24 cellular contexts compared by ENCODE assay signal in genomic region chr3:46183330-46183729, GRCh38. TPM values are rescaled to one million over a fixed set of nuclear protein-coding genes. Genes with fewer than 3 reads are reported as not detected.
A peak's percentile ranks its signal among the peaks of the same experiment; 100 is the strongest.
DNase-seq lines count a peak whose midpoint lies in the region; ATAC-seq and TF ChIP-seq lines count a peak whose summit lies in the region.
"Had no signal": no experiment of that assay in that cellular context is flagged by ENCODE, and none has a peak within 500 bp of the region (broad histone marks: within the 10 kb centered on the region; RNA-seq: fewer than 3 reads in every experiment).

No MANE protein-coding gene starts in this region.

- H3K27me3 ChIP-seq in upper lobe of right lung, result no peaks in the 10 kb centered on the region
- H3K27me3 ChIP-seq: Peyer's patch, tibial nerve had no signal

- no peak overlapping the region for H3K27ac ChIP-seq in upper lobe of right lung
- H3K27ac ChIP-seq: C4-2B, esophagus muscularis mucosa, Peyer's patch, tibial nerve had no signal

- no peaks in the 10 kb centered on the region for H3K4me1 ChIP-seq in upper lobe of right lung
- H3K4me1 ChIP-seq: esophagus muscularis mucosa, Peyer's patch, tibial nerve had no signal

- ATAC-seq in activated naive CD8-positive, alpha-beta T cell treated with anti-CD3 and anti-CD28 coated beads, Interleukin-2, amount 10 ng/mL, durations not matched to agents 7 days and 5 days (ENCODE audit: low read depth), result peak; percentile 43
- ATAC-seq in esophagus mucosa, result peak; percentile 13
- ATAC-seq in upper lobe of right lung, result peak; percentile 79

- H3K36me3 Mint-ChIP-seq in activated naive CD8-positive, alpha-beta T cell treated with anti-CD3 and anti-CD28 coated beads, Interleukin-2, amount 10 ng/mL, durations not matched to agents 7 days and 5 days, result peaks cover 11% of the 10 kb centered on the region
- no peaks in the 10 kb centered on the region for H3K36me3 Mint-ChIP-seq in activated naive CD8-positive, alpha-beta T cell treated with anti-CD3 and anti-CD28 coated beads for 36 hours
- H3K36me3 Mint-ChIP-seq: immature natural killer cell; stimulated activated naive B cell treated with anti-CD40 and anti-IgM and Interleukin-4, amounts not matched to agents 10 μg/mL and 1 μg/mL and 100 μg/mL, for 72 hours had no signal

- no peak overlapping the region for H3K4me3 ChIP-seq in NB4 (ENCODE audit: low read depth, low read length)
- H3K4me3 ChIP-seq in upper lobe of right lung, result no peak overlapping the region
- H3K4me3 ChIP-seq: esophagus muscularis mucosa, Peyer's patch, tibial nerve had no signal

- no peaks in the 10 kb centered on the region for H3K9me3 ChIP-seq in upper lobe of right lung
- H3K9me3 ChIP-seq: esophagus muscularis mucosa, Peyer's patch had no signal

- H3K36me3 ChIP-seq in upper lobe of right lung, result no peaks in the 10 kb centered on the region
- H3K36me3 ChIP-seq: esophagus muscularis mucosa, Peyer's patch, tibial nerve had no signal

- in situ Hi-C loops in ACHN (cut with HindIII; ENCODE audit: low pct_ligation_motif_present, low pct_unique_long_range_greater_than_20kb, low sequenced_read_pairs), result no loop called here

- DNase-seq in activated naive CD8-positive, alpha-beta T cell treated with anti-CD3 and anti-CD28 coated beads, Interleukin-2, amount 10 ng/mL, durations not matched to agents 7 days and 5 days, result no peak
- DNase-seq in activated naive CD8-positive, alpha-beta T cell treated with anti-CD3 and anti-CD28 coated beads for 36 hours, result no peak
- DNase-seq in NB4 (ENCODE audit: low read depth) (peak; percentile 33), upper lobe of right lung (no peak), NCI-H2081 (lab: John Stamatoyannopoulos, UW) (no peak), GM03348 (ENCODE audit: low spot score) (no peak), ACHN (no peak)
- DNase-seq: activated CD4-positive, alpha-beta T cell treated with anti-CD3 and anti-CD28 coated beads, Interleukin-2, amount 50 U/mL, for 48 hours; activated T-cell treated with anti-CD3 and anti-CD28 coated beads, Interleukin-2, amount 50 U/mL, for 24 hours; DMS79 treated with DMSO at 0.1 percent for 48 hours; HFFc6; immature natural killer cell; mesenchymal stem cell; MM.1S; NCI-H526 treated with DMSO at 0.1 percent for 48 hours; Peyer's patch; stimulated activated naive B cell treated with anti-CD40 and anti-IgM and Interleukin-4, amounts not matched to agents 10 μg/mL and 1 μg/mL and 100 μg/mL, for 72 hours had no signal

- POLR2A ChIA-PET in activated naive CD8-positive, alpha-beta T cell treated with anti-CD3 and anti-CD28 coated beads, Interleukin-2, amount 10 ng/mL, durations not matched to agents 7 days and 5 days (lab: Charles Lee), result no interaction called here

- H3K27ac Mint-ChIP-seq in activated naive CD8-positive, alpha-beta T cell treated with anti-CD3 and anti-CD28 coated beads, Interleukin-2, amount 10 ng/mL, durations not matched to agents 7 days and 5 days, result no peak overlapping the region
- H3K27ac Mint-ChIP-seq in activated naive CD8-positive, alpha-beta T cell treated with anti-CD3 and anti-CD28 coated beads for 36 hours, result no peak overlapping the region
- H3K27ac Mint-ChIP-seq: activated T-cell treated with anti-CD3 and anti-CD28 coated beads, Interleukin-2, amount 50 U/mL, for 24 hours; HFFc6; immature natural killer cell; stimulated activated naive B cell treated with anti-CD40 and anti-IgM and Interleukin-4, amounts not matched to agents 10 μg/mL and 1 μg/mL and 100 μg/mL, for 72 hours had no signal

- TF ChIP-seq CTCF in NB4 (IDR thresholded peaks at IDR 0.05; ENCODE audit: low read depth, low read length) (peak; percentile 12), upper lobe of right lung (IDR thresholded peaks at IDR 0.05) (no peak)

- intact Hi-C loops in upper lobe of right lung (cut with DNase I), result no loop called here

- H3K9me3 Mint-ChIP-seq in activated naive CD8-positive, alpha-beta T cell treated with anti-CD3 and anti-CD28 coated beads, Interleukin-2, amount 10 ng/mL, durations not matched to agents 7 days and 5 days, result peaks cover 7% of the 10 kb centered on the region
- no peaks in the 10 kb centered on the region for H3K9me3 Mint-ChIP-seq in activated naive CD8-positive, alpha-beta T cell treated with anti-CD3 and anti-CD28 coated beads for 36 hours
- H3K9me3 Mint-ChIP-seq: activated T-cell treated with anti-CD3 and anti-CD28 coated beads, Interleukin-2, amount 50 U/mL, for 24 hours; HFFc6; immature natural killer cell had no signal

- no peak overlapping the region for H3K4me3 Mint-ChIP-seq in activated naive CD8-positive, alpha-beta T cell treated with anti-CD3 and anti-CD28 coated beads, Interleukin-2, amount 10 ng/mL, durations not matched to agents 7 days and 5 days
- no peak overlapping the region for H3K4me3 Mint-ChIP-seq in activated naive CD8-positive, alpha-beta T cell treated with anti-CD3 and anti-CD28 coated beads for 36 hours
- H3K4me3 Mint-ChIP-seq: activated T-cell treated with anti-CD3 and anti-CD28 coated beads, Interleukin-2, amount 50 U/mL, for 24 hours; HFFc6; immature natural killer cell; stimulated activated naive B cell treated with anti-CD40 and anti-IgM and Interleukin-4, amounts not matched to agents 10 μg/mL and 1 μg/mL and 100 μg/mL, for 72 hours had no signal

- no peak for TF ChIP-seq POLR2A in NB4 (IDR thresholded peaks at IDR 0.05; ENCODE audit: extremely low read depth, insufficient read length)

- H3K4me1 Mint-ChIP-seq in activated naive CD8-positive, alpha-beta T cell treated with anti-CD3 and anti-CD28 coated beads, Interleukin-2, amount 10 ng/mL, durations not matched to agents 7 days and 5 days, result peaks cover 39% of the 10 kb centered on the region
- peaks cover 12% of the 10 kb centered on the region for H3K4me1 Mint-ChIP-seq in activated naive CD8-positive, alpha-beta T cell treated with anti-CD3 and anti-CD28 coated beads for 36 hours

- H3K27me3 Mint-ChIP-seq in activated naive CD8-positive, alpha-beta T cell treated with anti-CD3 and anti-CD28 coated beads, Interleukin-2, amount 10 ng/mL, durations not matched to agents 7 days and 5 days, result peaks cover 7% of the 10 kb centered on the region
- peaks cover 12% of the 10 kb centered on the region for H3K27me3 Mint-ChIP-seq in activated naive CD8-positive, alpha-beta T cell treated with anti-CD3 and anti-CD28 coated beads for 36 hours
- H3K27me3 Mint-ChIP-seq: activated T-cell treated with anti-CD3 and anti-CD28 coated beads, Interleukin-2, amount 50 U/mL, for 24 hours had no signal

RNA-seq across cellular contexts. Expression of gene CCR1, which starts 24.8 kb away (rescaled TPM):
- 10 to 100 TPM; 58.6 to 63.9 TPM for total RNA-seq in activated naive CD8-positive, alpha-beta T cell treated with anti-CD3 and anti-CD28 coated beads, Interleukin-2, amount 10 ng/mL, durations not matched to agents 7 days and 5 days
- total RNA-seq in activated naive CD8-positive, alpha-beta T cell treated with anti-CD3 and anti-CD28 coated beads for 36 hours, result under 1 TPM in 1 of 2 experiments, not detected in 1; 0.14 TPM
- total RNA-seq in esophagus mucosa (0.52 TPM), upper lobe of right lung (40.9 TPM)
- total RNA-seq: A172, HFFc6, pulmonary artery endothelial cell had no signal

RNA-seq across cellular contexts. Expression of gene CCR3, which starts 58.9 kb away (rescaled TPM):
- 1 to 10 TPM; 1.3 to 1.9 TPM for total RNA-seq in activated naive CD8-positive, alpha-beta T cell treated with anti-CD3 and anti-CD28 coated beads, Interleukin-2, amount 10 ng/mL, durations not matched to agents 7 days and 5 days
- total RNA-seq in activated naive CD8-positive, alpha-beta T cell treated with anti-CD3 and anti-CD28 coated beads for 36 hours, result not detected
- total RNA-seq in esophagus mucosa (not detected), upper lobe of right lung (0.43 TPM)
- total RNA-seq: A172, cardiac septum, esophagus muscularis mucosa, HFFc6, Peyer's patch, pulmonary artery endothelial cell, tibial nerve had no signal

Comparison
In these comparisons a context has a peak if more than half of its experiments do, and no peak if none do; other contexts are left out.
1. RNA of gene CCR1, which starts 24.8 kb away (total RNA-seq): 58.6 to 63.9 TPM in activated naive CD8-positive, alpha-beta T cell treated with anti-CD3 and anti-CD28 coated beads, Interleukin-2, amount 10 ng/mL, durations not matched to agents 7 days and 5 days and 40.9 TPM in upper lobe of right lung (single experiment); 0.52 TPM in esophagus mucosa (single experiment) and 0.14 TPM in activated naive CD8-positive, alpha-beta T cell treated with anti-CD3 and anti-CD28 coated beads for 36 hours; every median in the first group is over 10 times any median in the second.
2. ATAC-seq: peak in every context shown above with its lines; median percentile 79 in upper lobe of right lung; 43 in activated naive CD8-positive, alpha-beta T cell treated with anti-CD3 and anti-CD28 coated beads, Interleukin-2, amount 10 ng/mL, durations not matched to agents 7 days and 5 days; 13 in esophagus mucosa.